18 cellular contexts compared by ENCODE assay signal in genomic region chr1:248636612-248637011, GRCh38. TPM values are rescaled to one million over a fixed set of nuclear protein-coding genes. Genes with fewer than 3 reads are reported as not detected.
"Had no signal": no experiment of that assay in that cellular context is flagged by ENCODE, and none has a peak within 500 bp of the region (broad histone marks: within the 10 kb centered on the region; RNA-seq: fewer than 3 reads in every experiment).

No MANE protein-coding gene starts in this region.

RNA-seq across cellular contexts. Expression of gene OR2T11, which starts 1.7 kb away (rescaled TPM):
- total RNA-seq: activated CD4-positive, alpha-beta memory T cell treated with anti-CD3 and anti-CD28 coated beads for 36 hours; activated CD4-positive, alpha-beta T cell treated with anti-CD3 and anti-CD28 coated beads, Interleukin-2, amount 10 ng/mL, durations not matched to agents 24 days and 14 days; activated CD8-positive, alpha-beta memory T cell treated with anti-CD3 and anti-CD28 coated beads for 36 hours; activated CD8-positive, alpha-beta T cell treated with anti-CD3 and anti-CD28 coated beads for 36 hours; activated naive CD4-positive, alpha-beta T cell treated with anti-CD3 and anti-CD28 coated beads for 36 hours; activated naive CD4-positive, alpha-beta T cell treated with anti-CD3 and anti-CD28 coated beads, Interleukin-2, amount 50 U/mL, for 72 hours; activated naive CD8-positive, alpha-beta T cell treated with anti-CD3 and anti-CD28 coated beads for 36 hours; activated T-cell treated with anti-CD3 and anti-CD28 coated beads, Interleukin-2, amount 50 U/mL, for 4 hours; activated T-cell treated with anti-CD3 and anti-CD28 coated beads, Interleukin-2, amount 50 U/mL, for 72 hours; activated T-helper 1 cell treated with anti-CD3 and anti-CD28 coated beads, Interleukin-12 subunit alpha, Interleukin-12 subunit beta, Interleukin-2, Interleukin-4 antibody, amounts not matched to agents 30 ng/mL and 10 ng/mL and 1 ng/mL, durations not matched to agents 14 hours and 24 hours and 36 hours; activated T-helper 17 cell treated with anti-CD3 and anti-CD28 coated beads, Interleukin-2, amount 50 U/mL, for 72 hours; adrenal gland; aorta; astrocyte; bronchial epithelial cell; cardiac muscle cell; chondrocyte had no signal
- polyA plus RNA-seq: adrenal gland, aorta, cardiac muscle cell had no signal

RNA-seq across cellular contexts. Expression of gene OR2T35, which starts 8.5 kb away (rescaled TPM):
- total RNA-seq: activated CD4-positive, alpha-beta memory T cell treated with anti-CD3 and anti-CD28 coated beads for 36 hours; activated CD4-positive, alpha-beta T cell treated with anti-CD3 and anti-CD28 coated beads, Interleukin-2, amount 10 ng/mL, durations not matched to agents 24 days and 14 days; activated CD8-positive, alpha-beta memory T cell treated with anti-CD3 and anti-CD28 coated beads for 36 hours; activated CD8-positive, alpha-beta T cell treated with anti-CD3 and anti-CD28 coated beads for 36 hours; activated naive CD4-positive, alpha-beta T cell treated with anti-CD3 and anti-CD28 coated beads for 36 hours; activated naive CD4-positive, alpha-beta T cell treated with anti-CD3 and anti-CD28 coated beads, Interleukin-2, amount 50 U/mL, for 72 hours; activated naive CD8-positive, alpha-beta T cell treated with anti-CD3 and anti-CD28 coated beads for 36 hours; activated T-cell treated with anti-CD3 and anti-CD28 coated beads, Interleukin-2, amount 50 U/mL, for 4 hours; activated T-cell treated with anti-CD3 and anti-CD28 coated beads, Interleukin-2, amount 50 U/mL, for 72 hours; activated T-helper 1 cell treated with anti-CD3 and anti-CD28 coated beads, Interleukin-12 subunit alpha, Interleukin-12 subunit beta, Interleukin-2, Interleukin-4 antibody, amounts not matched to agents 30 ng/mL and 10 ng/mL and 1 ng/mL, durations not matched to agents 14 hours and 24 hours and 36 hours; activated T-helper 17 cell treated with anti-CD3 and anti-CD28 coated beads, Interleukin-2, amount 50 U/mL, for 72 hours; adrenal gland; aorta; astrocyte; bronchial epithelial cell; cardiac muscle cell; chondrocyte had no signal
- polyA plus RNA-seq: adrenal gland, aorta, cardiac muscle cell had no signal

RNA-seq across cellular contexts. Expression of gene OR2T27, which starts 18.7 kb away (rescaled TPM):
- total RNA-seq: activated B cell treated with CpG ODN at 0.5 μM for 24 hours; activated CD4-positive, alpha-beta memory T cell treated with anti-CD3 and anti-CD28 coated beads for 36 hours; activated CD4-positive, alpha-beta T cell treated with anti-CD3 and anti-CD28 coated beads, Interleukin-2, amount 10 ng/mL, durations not matched to agents 24 days and 14 days; activated CD8-positive, alpha-beta memory T cell treated with anti-CD3 and anti-CD28 coated beads for 36 hours; activated CD8-positive, alpha-beta T cell treated with anti-CD3 and anti-CD28 coated beads for 36 hours; activated naive CD4-positive, alpha-beta T cell treated with anti-CD3 and anti-CD28 coated beads for 36 hours; activated naive CD4-positive, alpha-beta T cell treated with anti-CD3 and anti-CD28 coated beads, Interleukin-2, amount 50 U/mL, for 72 hours; activated naive CD8-positive, alpha-beta T cell treated with anti-CD3 and anti-CD28 coated beads for 36 hours; activated T-cell treated with anti-CD3 and anti-CD28 coated beads, Interleukin-2, amount 50 U/mL, for 4 hours; activated T-cell treated with anti-CD3 and anti-CD28 coated beads, Interleukin-2, amount 50 U/mL, for 72 hours; activated T-helper 1 cell treated with anti-CD3 and anti-CD28 coated beads, Interleukin-12 subunit alpha, Interleukin-12 subunit beta, Interleukin-2, Interleukin-4 antibody, amounts not matched to agents 30 ng/mL and 10 ng/mL and 1 ng/mL, durations not matched to agents 14 hours and 24 hours and 36 hours; activated T-helper 17 cell treated with anti-CD3 and anti-CD28 coated beads, Interleukin-2, amount 50 U/mL, for 72 hours; adrenal gland; aorta; astrocyte; bronchial epithelial cell; cardiac muscle cell; chondrocyte had no signal
- polyA plus RNA-seq: adrenal gland, aorta, cardiac muscle cell had no signal

RNA-seq across cellular contexts. Expression of gene OR2T10, which starts 39.1 kb away (rescaled TPM):
- total RNA-seq: activated CD4-positive, alpha-beta memory T cell treated with anti-CD3 and anti-CD28 coated beads for 36 hours; activated CD4-positive, alpha-beta T cell treated with anti-CD3 and anti-CD28 coated beads, Interleukin-2, amount 10 ng/mL, durations not matched to agents 24 days and 14 days; activated CD8-positive, alpha-beta memory T cell treated with anti-CD3 and anti-CD28 coated beads for 36 hours; activated CD8-positive, alpha-beta T cell treated with anti-CD3 and anti-CD28 coated beads for 36 hours; activated naive CD4-positive, alpha-beta T cell treated with anti-CD3 and anti-CD28 coated beads for 36 hours; activated naive CD4-positive, alpha-beta T cell treated with anti-CD3 and anti-CD28 coated beads, Interleukin-2, amount 50 U/mL, for 72 hours; activated naive CD8-positive, alpha-beta T cell treated with anti-CD3 and anti-CD28 coated beads for 36 hours; activated T-cell treated with anti-CD3 and anti-CD28 coated beads, Interleukin-2, amount 50 U/mL, for 4 hours; activated T-cell treated with anti-CD3 and anti-CD28 coated beads, Interleukin-2, amount 50 U/mL, for 72 hours; activated T-helper 1 cell treated with anti-CD3 and anti-CD28 coated beads, Interleukin-12 subunit alpha, Interleukin-12 subunit beta, Interleukin-2, Interleukin-4 antibody, amounts not matched to agents 30 ng/mL and 10 ng/mL and 1 ng/mL, durations not matched to agents 14 hours and 24 hours and 36 hours; activated T-helper 17 cell treated with anti-CD3 and anti-CD28 coated beads, Interleukin-2, amount 50 U/mL, for 72 hours; adrenal gland; aorta; astrocyte; bronchial epithelial cell; cardiac muscle cell; chondrocyte had no signal
- polyA plus RNA-seq: adrenal gland, aorta, cardiac muscle cell had no signal
